In the genomic region with DNA sequence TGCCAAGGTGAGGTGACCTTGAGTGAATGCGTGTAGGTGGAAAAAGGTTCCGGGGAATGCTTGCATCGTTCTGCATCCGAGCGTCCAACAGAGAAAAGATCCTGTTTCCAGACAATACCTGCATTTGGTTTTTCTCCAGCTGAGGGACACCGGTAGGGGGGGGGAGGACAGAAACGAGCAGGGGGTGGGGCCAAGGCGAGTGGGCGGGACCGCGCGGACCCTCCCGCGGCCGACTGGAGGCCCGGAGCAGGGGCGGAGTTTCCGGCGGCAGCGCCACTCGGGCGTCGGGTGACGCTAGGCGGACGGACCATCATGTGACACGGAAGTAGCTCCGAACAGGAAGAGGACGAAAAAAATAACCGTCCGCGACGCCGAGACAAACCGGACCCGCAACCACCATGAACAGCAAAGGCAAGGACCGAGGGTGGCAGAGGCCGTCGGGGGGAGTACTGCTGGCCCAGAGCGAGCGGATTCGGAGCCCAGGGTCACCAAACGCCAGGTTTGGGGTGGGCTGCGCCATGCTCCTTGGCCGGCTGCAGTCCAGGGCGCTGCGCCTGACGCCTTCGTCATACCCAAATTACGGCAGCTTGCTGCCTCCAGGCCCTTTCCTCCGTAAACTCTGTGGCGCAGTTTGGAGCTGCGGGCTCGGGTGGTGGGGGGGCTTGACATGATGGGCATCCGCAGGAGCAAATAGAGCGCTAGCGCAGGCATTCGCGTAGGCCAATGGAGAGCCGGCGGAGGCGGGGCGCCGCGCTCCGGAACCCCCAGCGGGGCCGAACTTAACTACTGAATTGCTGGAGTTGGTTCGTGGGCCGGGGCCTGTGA, we compare ENCODE assay signal across 8 cellular contexts. TPM values are rescaled to one million over a fixed set of nuclear protein-coding genes. Genes with fewer than 3 reads are reported as not detected.
DNase-seq lines count a peak whose midpoint lies in the region; ATAC-seq and TF ChIP-seq lines count a peak whose summit lies in the region.

A gene with protein sequence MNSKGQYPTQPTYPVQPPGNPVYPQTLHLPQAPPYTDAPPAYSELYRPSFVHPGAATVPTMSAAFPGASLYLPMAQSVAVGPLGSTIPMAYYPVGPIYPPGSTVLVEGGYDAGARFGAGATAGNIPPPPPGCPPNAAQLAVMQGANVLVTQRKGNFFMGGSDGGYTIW (plus strand): TSS at position 317 of the 825 bp plus-strand sequence. CDS start 82 bp downstream, at position 399.

- H3K9me3 ChIP-seq in CD4-positive, alpha-beta T cell (ENCODE audit: control insufficient read depth, low read length) = no peaks in the 10 kb centered on the region

- H3K4me3 ChIP-seq in lower leg skin (ENCODE audit: low read depth, poor library complexity, severe bottlenecking) = peak within 1 kb of the TSS; percentile 83

- H3K4me3 Mint-ChIP-seq in CD4-positive, alpha-beta T cell = peak within 1 kb of the TSS; percentile 96

- peak within 1 kb of the TSS; percentile 97 for H3K27ac Mint-ChIP-seq in CD4-positive, alpha-beta T cell

- H3K36me3 Mint-ChIP-seq in CD4-positive, alpha-beta T cell (ENCODE audit: low read depth) = peaks cover 56% of the 10 kb centered on the region

- DNase-seq in CD4-positive, alpha-beta T cell = peak; percentile 90 to 96 (median 94)
- peak; percentile 98 for DNase-seq in NCI-H774 (lab: John Stamatoyannopoulos, UW)
- DNase-seq in activated CD4-positive, alpha-beta T cell treated with anti-CD3 and anti-CD28 coated beads, Interleukin-2, amount 50 U/mL, for 48 hours = peak; percentile 97
- DNase-seq in dermis microvascular lymphatic vessel endothelial cell (ENCODE audit: low read depth in 2 of 2) = peak; percentile 92 to 98
- DNase-seq in lower leg skin (ENCODE audit: low spot score in 2 of 2) = peak; percentile 94 to 99
- DNase-seq in stimulated activated CD4-positive, alpha-beta T cell treated with anti-CD3 and anti-CD28 coated beads, Interleukin-4, amount 100 ng/mL, for 48 hours (ENCODE audit: low read depth in 2 of 2) = peak; percentile 94 to 96

- peaks cover 61% of the 10 kb centered on the region for H3K4me1 Mint-ChIP-seq in CD4-positive, alpha-beta T cell (ENCODE audit: low read depth)

- 0 to 1% methylated on average over 64 to 69 of the region's 70 CpGs for WGBS in lower leg skin, 2 donors

- intact Hi-C loops in CD4-positive, alpha-beta T cell (cut with DNase I, micrococcal nuclease) = loop anchor here (1.0 to 2.0 kb wide), 4 partner anchors 20 to 190 kb away; a partner anchor contains a TSS
- intact Hi-C loops in lower leg skin (cut with DNase I; ENCODE audit: low total_unique reads) = no loop called here

- TF ChIP-seq POLR2A in lower leg skin (IDR thresholded peaks at IDR 0.05) = peak in 1 of 2 donors; percentile 96

- H3K27ac ChIP-seq in CD4-positive, alpha-beta T cell (ENCODE audit: low read depth, low read length) = peak within 1 kb of the TSS; percentile 100

- ATAC-seq in CD4-positive, alpha-beta T cell (ENCODE audit: poor library complexity) = peak; percentile 86
- ATAC-seq in GM19397 (IDR thresholded peaks at IDR 0.05; ENCODE audit: unreplicated experiment) (peak; percentile 91), HG03571 (IDR thresholded peaks at IDR 0.05; ENCODE audit: unreplicated experiment) (peak; percentile 85)

- H3K27me3 Mint-ChIP-seq in CD4-positive, alpha-beta T cell = no peaks in the 10 kb centered on the region

- TF ChIP-seq CTCF in CD4-positive, alpha-beta T cell (IDR thresholded peaks at IDR 0.05) = peak; percentile 20
- peak in 1 of 3 donors; percentile 18 for TF ChIP-seq CTCF in lower leg skin (IDR thresholded peaks at IDR 0.05)

- CTCF ChIA-PET in CD4-positive, alpha-beta T cell (lab: Charles Lee) = interaction anchor here (1.1 to 2.6 kb wide), 7 partner anchors 10 to 1127 kb away, joined by 3 to 40 read pairs (median 4); a partner anchor contains a TSS

- POLR2A ChIA-PET in CD4-positive, alpha-beta T cell (lab: Charles Lee) = interaction anchor here (0.6 to 4.9 kb wide), 40 partner anchors 9 to 1767 kb away, joined by 3 to 221 read pairs (median 6); a partner anchor contains a TSS

- no peaks in the 10 kb centered on the region for H3K27me3 ChIP-seq in CD4-positive, alpha-beta T cell (ENCODE audit: control insufficient read depth, insufficient read depth, low read length)

- no peaks in the 10 kb centered on the region for H3K9me3 Mint-ChIP-seq in CD4-positive, alpha-beta T cell

RNA-seq across cellular contexts. Expression of the gene that starts here (rescaled TPM):
- total RNA-seq in CD4-positive, alpha-beta T cell = 100 to 1,000 TPM; 292 to 310 TPM
- total RNA-seq in dermis microvascular lymphatic vessel endothelial cell (71.4 and 155 TPM in 2 replicates), lower leg skin (100 to 1,000 TPM; 172 to 424 (median 256) TPM)

Comparison
In these comparisons a context has a peak if more than half of its experiments do, and no peak if none do; other contexts are left out.
1. Peak in every context shown above with its lines: DNase-seq, ATAC-seq, H3K4me3 ChIP-seq and H3K27ac ChIP-seq.